ENCODE assay signal across 13 cellular contexts in the genomic region with DNA sequence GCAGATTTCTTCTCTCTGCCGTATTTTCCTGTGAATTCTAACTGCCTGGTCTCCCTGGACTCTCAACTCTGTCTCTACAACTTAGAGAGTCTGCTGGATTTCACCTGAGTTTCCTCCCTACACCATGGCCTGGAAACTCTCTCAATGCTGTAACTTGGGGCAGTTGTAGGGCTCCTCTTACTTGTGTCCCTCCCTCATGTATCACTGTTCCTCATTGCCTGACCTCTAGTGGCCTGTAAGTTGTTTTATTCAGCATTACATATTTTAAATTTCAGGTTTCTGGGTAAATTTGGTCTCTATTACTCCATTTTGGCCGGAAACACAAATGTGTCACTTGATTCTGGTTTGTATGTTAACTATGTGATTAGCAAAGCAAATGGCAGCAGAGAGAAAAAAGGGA.
A peak's percentile ranks its signal among the peaks of the same experiment; 100 is the strongest.
DNase-seq lines count a peak whose midpoint lies in the region; ATAC-seq and TF ChIP-seq lines count a peak whose summit lies in the region.
"Had no signal": no experiment of that assay in that cellular context is flagged by ENCODE, and none has a peak within 500 bp of the region (broad histone marks: within the 10 kb centered on the region; RNA-seq: fewer than 3 reads in every experiment).

No MANE protein-coding gene starts in this region.

- TF ChIP-seq CTCF in AG10803 (conservative IDR thresholded peaks at IDR 0.05; ENCODE audit: low read length) (peak; percentile 35), VCaP (conservative IDR thresholded peaks at IDR 0.05) (peak; percentile 50)

- no peak overlapping the region for H3K4me3 ChIP-seq in AG10803 (ENCODE audit: low read length)
- H3K4me3 ChIP-seq: esophagus squamous epithelium had no signal

- no peak overlapping the region for H3K27ac ChIP-seq in VCaP
- H3K27ac ChIP-seq: esophagus squamous epithelium had no signal

- no peak for ATAC-seq in HG03139 (IDR thresholded peaks at IDR 0.05; ENCODE audit: unreplicated experiment)
- ATAC-seq in GM21526 (IDR thresholded peaks at IDR 0.05; ENCODE audit: low FRiP score, unreplicated experiment), result no peak
- no peak for ATAC-seq in esophagus mucosa

- DNase-seq in AG10803 (ENCODE audit: low read depth), result peak; percentile 27
- DNase-seq in HT-29 (ENCODE audit: low spot score), result peak; percentile 22
- DNase-seq in iPS-NIHi11 (ENCODE audit: low spot score), result peak; percentile 28
- DNase-seq in SIG-M5 treated with dmso at 0.1 percent for 504 hours (lab: John Stamatoyannopoulos, UW; ENCODE audit: unreplicated experiment), result no peak
- DNase-seq: activated CD4-positive, alpha-beta memory T cell treated with anti-CD3 and anti-CD28 coated beads, Interleukin-2, amount 10 ng/mL, durations not matched to agents 7 days and 5 days; CD4-positive, CD25-positive, alpha-beta regulatory T cell; esophagus squamous epithelium; NCI-H187; stimulated activated CD4-positive, alpha-beta T cell treated with anti-CD3 and anti-CD28 coated beads, Interleukin-4, amount 100 ng/mL, for 4 hours had no signal
